Comparison of ENCODE assay signal across 1 cellular context in genomic region chr20:43590392-43591303, GRCh38.
TF ChIP-seq lines count a peak whose summit lies in the region.

Gene IFT52, plus strand, starts transcription at chr20:43590937. Its CDS starts 3,762 bp downstream, at chr20:43594699.

TF ChIP-seq in K562, 482 proteins besides CTCF, POLR2A, EP300 and RAD21 (continued from another document and continues in another):
- TF ChIP-seq E4F1 (CRISPR knock-in tag; IDR thresholded peaks at IDR 0.05; ENCODE audit: borderline replicate concordance) = no peak
- TF ChIP-seq SRF (CRISPR knock-in tag; IDR thresholded peaks at IDR 0.05) = no peak
- no peak for TF ChIP-seq NFATC3 (IDR thresholded peaks at IDR 0.05)
- no peak for TF ChIP-seq RBM17 (IDR thresholded peaks at IDR 0.05; ENCODE audit: borderline replicate concordance, low read depth, low read length)
- TF ChIP-seq HLTF (IDR thresholded peaks at IDR 0.05) = no peak
- no peak for TF ChIP-seq TFE3 (CRISPR knock-in tag; IDR thresholded peaks at IDR 0.05)
- TF ChIP-seq FIP1L1 (IDR thresholded peaks at IDR 0.05; ENCODE audit: low read depth, low read length, poor library complexity, severe bottlenecking) = no peak
- TF ChIP-seq SMAD1 (IDR thresholded peaks at IDR 0.05; ENCODE audit: low read depth, low read length, partially characterized antibody) = no peak
- no peak for TF ChIP-seq MECOM (CRISPR knock-in tag; IDR thresholded peaks at IDR 0.05)
- TF ChIP-seq HMG20A (CRISPR knock-in tag; conservative IDR thresholded peaks at IDR 0.05) = no peak
- TF ChIP-seq ZNF41 (CRISPR knock-in tag; conservative IDR thresholded peaks at IDR 0.05) = no peak
- TF ChIP-seq ZSCAN29 (IDR thresholded peaks at IDR 0.05) = no peak
- no peak for TF ChIP-seq HMGXB4 (CRISPR knock-in tag; IDR thresholded peaks at IDR 0.05)
- TF ChIP-seq CCAR2 (IDR thresholded peaks at IDR 0.05; ENCODE audit: low read depth, low read length) = no peak
- no peak for TF ChIP-seq DNMT1 (IDR thresholded peaks at IDR 0.05)
- no peak for TF ChIP-seq POU5F1 (IDR thresholded peaks at IDR 0.05; ENCODE audit: borderline replicate concordance, low read depth, low read length, partially characterized antibody)
- TF ChIP-seq FOXJ3 (CRISPR knock-in tag; IDR thresholded peaks at IDR 0.05) = no peak
- peak; percentile 42; the same call in 1 of the 2 replicates for TF ChIP-seq TFAP4 (CRISPR knock-in tag; IDR thresholded peaks at IDR 0.05; ENCODE audit: borderline replicate concordance)
- TF ChIP-seq NR3C1 (CRISPR knock-in tag; IDR thresholded peaks at IDR 0.05) = no peak
- peak; percentile 68; the same call in 1 of the 2 replicates for TF ChIP-seq PHF8 (IDR thresholded peaks at IDR 0.05; ENCODE audit: borderline replicate concordance, low read length)
- TF ChIP-seq ID3 (CRISPR knock-in tag; IDR thresholded peaks at IDR 0.05) = no peak
- no peak for TF ChIP-seq ID3 (tag; IDR thresholded peaks at IDR 0.05)
- no peak for TF ChIP-seq YBX1 (IDR thresholded peaks at IDR 0.05)
- TF ChIP-seq ZNF584 (CRISPR knock-in tag; IDR thresholded peaks at IDR 0.05; ENCODE audit: low read depth) = no peak
- no peak; the same call in 1 of the 2 replicates for TF ChIP-seq ZNF263 (CRISPR knock-in tag; IDR thresholded peaks at IDR 0.05; ENCODE audit: borderline replicate concordance)
- TF ChIP-seq NCOA4 (IDR thresholded peaks at IDR 0.05; ENCODE audit: partially characterized antibody) = no peak
- no peak for TF ChIP-seq MLX (CRISPR knock-in tag; conservative IDR thresholded peaks at IDR 0.05)
- TF ChIP-seq CBFA2T2 (conservative IDR thresholded peaks at IDR 0.05) = no peak
- TF ChIP-seq ZNF785 (CRISPR knock-in tag; IDR thresholded peaks at IDR 0.05) = no peak
- no peak for TF ChIP-seq NFXL1 (CRISPR knock-in tag; IDR thresholded peaks at IDR 0.05)
- TF ChIP-seq KLF10 (CRISPR knock-in tag; IDR thresholded peaks at IDR 0.05) = no peak
- no peak for TF ChIP-seq SRSF1 (IDR thresholded peaks at IDR 0.05; ENCODE audit: low read depth, low read length)
- TF ChIP-seq HDGF (IDR thresholded peaks at IDR 0.05) = no peak
- TF ChIP-seq ZNF436 (CRISPR knock-in tag; IDR thresholded peaks at IDR 0.05) = no peak
- TF ChIP-seq ZBTB8A (IDR thresholded peaks at IDR 0.05; ENCODE audit: partially characterized antibody) = no peak
- peak; percentile 90 for TF ChIP-seq TCF7L2 (IDR thresholded peaks at IDR 0.05; ENCODE audit: low read depth, low read length)
- TF ChIP-seq ZFPM2 (CRISPR knock-in tag; IDR thresholded peaks at IDR 0.05) = no peak
- no peak for TF ChIP-seq CEBPG (CRISPR knock-in tag; IDR thresholded peaks at IDR 0.05)
- no peak for TF ChIP-seq CEBPG (tag; conservative IDR thresholded peaks at IDR 0.05 in 1 of 2, IDR thresholded peaks at IDR 0.05 in 1 of 2)
- TF ChIP-seq TBP (optimal IDR thresholded peaks at IDR 0.05; ENCODE audit: low read depth, low read length) = peak; percentile 40
- no peak for TF ChIP-seq CREBBP (IDR thresholded peaks at IDR 0.05; ENCODE audit: low read depth, low read length)
- peak; percentile 85 for TF ChIP-seq SAP30 (IDR thresholded peaks at IDR 0.05; ENCODE audit: borderline replicate concordance, insufficient read depth, low read depth, low read length, poor library complexity, severe bottlenecking)
- TF ChIP-seq NCOA2 (IDR thresholded peaks at IDR 0.05; ENCODE audit: partially characterized antibody in 2 of 2) = no peak
- no peak for TF ChIP-seq ZNF146 (CRISPR knock-in tag; IDR thresholded peaks at IDR 0.05; ENCODE audit: unreplicated experiment)
- TF ChIP-seq PCBP2 (IDR thresholded peaks at IDR 0.05; ENCODE audit: low read depth, low read length, poor library complexity, severe bottlenecking) = no peak
- TF ChIP-seq LEF1 (IDR thresholded peaks at IDR 0.05) = no peak
- TF ChIP-seq HNRNPLL (IDR thresholded peaks at IDR 0.05; ENCODE audit: low read depth, low read length, poor library complexity, severe bottlenecking) = peak; percentile 23
- TF ChIP-seq PTBP1 (IDR thresholded peaks at IDR 0.05; ENCODE audit: low read depth, low read length) = no peak
- TF ChIP-seq E2F4 (CRISPR knock-in tag; IDR thresholded peaks at IDR 0.05; ENCODE audit: low read depth) = no peak
- TF ChIP-seq POLR2G (IDR thresholded peaks at IDR 0.05; ENCODE audit: low read depth, low read length) = peak; percentile 67
- TF ChIP-seq ZNF318 (IDR thresholded peaks at IDR 0.05; ENCODE audit: borderline replicate concordance in 1 of 2, low read depth in 1 of 2) = no peak
- TF ChIP-seq SETDB1 (IDR thresholded peaks at IDR 0.05; ENCODE audit: low read length) = no peak
- TF ChIP-seq THRAP3 (IDR thresholded peaks at IDR 0.05; ENCODE audit: borderline replicate concordance) = no peak
- no peak for TF ChIP-seq CREB3 (tag; conservative IDR thresholded peaks at IDR 0.05; ENCODE audit: low read depth)
- no peak for TF ChIP-seq SMAD3 (CRISPR knock-in tag; conservative IDR thresholded peaks at IDR 0.05)
- no peak for TF ChIP-seq HEY1 (CRISPR knock-in tag; IDR thresholded peaks at IDR 0.05; ENCODE audit: borderline replicate concordance)
